In genomic region chr15:66095871-66096710, GRCh38 we compare ENCODE assay signal across 1 cellular context.
TF ChIP-seq lines count a peak whose summit lies in the region.

No MANE protein-coding gene starts in this region.

TF ChIP-seq in GM23338, 12 proteins besides CTCF, POLR2A, EP300 and RAD21 (continued from another document):
- no peak for TF ChIP-seq ZNF462 (CRISPR knock-in tag; IDR thresholded peaks at IDR 0.05)
- TF ChIP-seq ZNF331 (CRISPR knock-in tag; IDR thresholded peaks at IDR 0.05; ENCODE audit: low read depth) = no peak
- no peak for TF ChIP-seq REST (IDR thresholded peaks at IDR 0.05; ENCODE audit: unreplicated experiment)
- TF ChIP-seq JUNB (IDR thresholded peaks at IDR 0.05; ENCODE audit: unreplicated experiment) = no peak
- TF ChIP-seq ZNF114 (CRISPR knock-in tag; IDR thresholded peaks at IDR 0.05) = no peak
- TF ChIP-seq EZH2 (IDR thresholded peaks at IDR 0.05; ENCODE audit: low read depth, unreplicated experiment) = no peak
- TF ChIP-seq, protein P1, sequence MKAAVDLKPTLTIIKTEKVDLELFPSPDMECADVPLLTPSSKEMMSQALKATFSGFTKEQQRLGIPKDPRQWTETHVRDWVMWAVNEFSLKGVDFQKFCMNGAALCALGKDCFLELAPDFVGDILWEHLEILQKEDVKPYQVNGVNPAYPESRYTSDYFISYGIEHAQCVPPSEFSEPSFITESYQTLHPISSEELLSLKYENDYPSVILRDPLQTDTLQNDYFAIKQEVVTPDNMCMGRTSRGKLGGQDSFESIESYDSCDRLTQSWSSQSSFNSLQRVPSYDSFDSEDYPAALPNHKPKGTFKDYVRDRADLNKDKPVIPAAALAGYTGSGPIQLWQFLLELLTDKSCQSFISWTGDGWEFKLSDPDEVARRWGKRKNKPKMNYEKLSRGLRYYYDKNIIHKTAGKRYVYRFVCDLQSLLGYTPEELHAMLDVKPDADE (IDR thresholded peaks at IDR 0.05) = no peak
